14 cellular contexts compared by ENCODE assay signal in genomic region chr15:39236375-39236774, GRCh38.
DNase-seq lines count a peak whose midpoint lies in the region; ATAC-seq and TF ChIP-seq lines count a peak whose summit lies in the region.
"Had no signal": no experiment of that assay in that cellular context is flagged by ENCODE, and none has a peak within 500 bp of the region (broad histone marks: within the 10 kb centered on the region; RNA-seq: fewer than 3 reads in every experiment).

No MANE protein-coding gene starts in this region.

- no peak overlapping the region for H3K4me2 ChIP-seq in PC-9
- no peak overlapping the region for H3K4me2 ChIP-seq in trophoblast cell (ENCODE audit: low read length)

- H3K9me3 Mint-ChIP-seq in HFFc6 (no peaks in the 10 kb centered on the region), endothelial cell (ENCODE audit: unreplicated experiment) (no peaks in the 10 kb centered on the region)
- peaks cover 5% of the 10 kb centered on the region for H3K9me3 Mint-ChIP-seq in activated CD8-positive, alpha-beta T cell treated with anti-CD3 and anti-CD28 coated beads for 36 hours

- no peak overlapping the region for H3K23ac ChIP-seq in trophoblast cell (ENCODE audit: low read length)

- no peak overlapping the region for H3K9ac ChIP-seq in trophoblast cell (ENCODE audit: low read length)

- no peak overlapping the region for H3K4me3 ChIP-seq in PC-9
- no peak overlapping the region for H3K4me3 ChIP-seq in trophoblast cell (ENCODE audit: low read depth, low read length)
- H3K4me3 ChIP-seq: GM12878 had no signal

- H3K9me3 ChIP-seq in PC-9 (ENCODE audit: insufficient read depth, low read depth) (no peaks in the 10 kb centered on the region), trophoblast cell (ENCODE audit: insufficient read depth, low read depth, low read length) (no peaks in the 10 kb centered on the region)
- H3K9me3 ChIP-seq: BE2C had no signal

- no peaks in the 10 kb centered on the region for H3K79me2 ChIP-seq in PC-9 (ENCODE audit: low read depth)
- H3K79me2 ChIP-seq in trophoblast cell (ENCODE audit: control insufficient read depth, insufficient read depth, low read length, poor library complexity), result no peaks in the 10 kb centered on the region

- H3K27ac ChIP-seq in PC-9 (peak overlapping the region; percentile 82; the same call in 1 of the 2 replicates), epithelial cell of prostate (peak overlapping the region; percentile 78), trophoblast cell (ENCODE audit: low read depth, low read length) (no peak overlapping the region)
- H3K27ac ChIP-seq: C4-2B had no signal

- TF ChIP-seq CTCF in HFFc6 (IDR thresholded peaks at IDR 0.05), result no peak
- no peak for TF ChIP-seq CTCF in PC-9 (conservative IDR thresholded peaks at IDR 0.05)
- TF ChIP-seq CTCF in activated CD8-positive, alpha-beta T cell treated with anti-CD3 and anti-CD28 coated beads for 36 hours (IDR thresholded peaks at IDR 0.05), result no peak
- no peak for TF ChIP-seq CTCF in endothelial cell (IDR thresholded peaks at IDR 0.05; ENCODE audit: unreplicated experiment)

- no peaks in the 10 kb centered on the region for H3K9me2 ChIP-seq in PC-9 (ENCODE audit: insufficient read depth)

- peak overlapping the region; percentile 31 for H2BK120ac ChIP-seq in trophoblast cell (ENCODE audit: insufficient read depth, low read length, poor library complexity)

- H3K18ac ChIP-seq in trophoblast cell (ENCODE audit: low read length), result no peak overlapping the region

- H3K4me1 Mint-ChIP-seq in HFFc6 (ENCODE audit: low read depth) (peaks cover 87% of the 10 kb centered on the region), endothelial cell (ENCODE audit: unreplicated experiment) (peaks cover 21% of the 10 kb centered on the region)
- H3K4me1 Mint-ChIP-seq in activated CD8-positive, alpha-beta T cell treated with anti-CD3 and anti-CD28 coated beads for 36 hours (ENCODE audit: low read depth), result no peaks in the 10 kb centered on the region
- H3K4me1 Mint-ChIP-seq: CD4-positive, alpha-beta memory T cell; IgD-negative memory B cell had no signal

- no peak overlapping the region for H4K8ac ChIP-seq in trophoblast cell (ENCODE audit: low read depth, low read length)

- peaks cover 10% of the 10 kb centered on the region; the same call in 1 of the 2 replicates for H3F3A ChIP-seq in PC-9 (ENCODE audit: insufficient read depth, low read depth)

- H3K36me3 Mint-ChIP-seq in HFFc6 (ENCODE audit: low read depth) (peaks cover 22% of the 10 kb centered on the region), endothelial cell (ENCODE audit: low read depth, unreplicated experiment) (no peaks in the 10 kb centered on the region)
- H3K36me3 Mint-ChIP-seq in activated CD8-positive, alpha-beta T cell treated with anti-CD3 and anti-CD28 coated beads for 36 hours (ENCODE audit: low read depth), result no peaks in the 10 kb centered on the region
- H3K36me3 Mint-ChIP-seq: CD4-positive, alpha-beta memory T cell; IgD-negative memory B cell had no signal

- peaks cover 5% of the 10 kb centered on the region for H3K79me1 ChIP-seq in trophoblast cell (ENCODE audit: low read length)

- H3K4me1 ChIP-seq in PC-9 (replicated peaks; ENCODE audit: insufficient read depth), result peaks cover 36% of the 10 kb centered on the region
- peaks cover 7 to 14% of the 10 kb centered on the region in 2 experiments for H3K4me1 ChIP-seq in trophoblast cell (ENCODE audit: control insufficient read depth in 1 of 2, insufficient read depth in 2 of 2, low read length in 2 of 2)

- BruUV-seq in PC-9 (replicated peaks; lab: Mats Ljungman, UMichigan), result no TSS peak

- ATAC-seq in activated CD8-positive, alpha-beta T cell treated with anti-CD3 and anti-CD28 coated beads for 36 hours, result no peak
- ATAC-seq: GM12878 had no signal

- H4K91ac ChIP-seq in trophoblast cell (ENCODE audit: low read depth, low read length), result no peak overlapping the region

- peak overlapping the region; percentile 77 for H2BK12ac ChIP-seq in trophoblast cell (ENCODE audit: low read length)

- no peaks in the 10 kb centered on the region for H3K27me3 ChIP-seq in PC-9 (ENCODE audit: insufficient read depth, low read depth)
- H3K27me3 ChIP-seq in trophoblast cell (ENCODE audit: insufficient read depth, low read length), result no peaks in the 10 kb centered on the region
- H3K27me3 ChIP-seq: BE2C had no signal

- H4K20me1 ChIP-seq in PC-9 (ENCODE audit: insufficient read depth), result no peaks in the 10 kb centered on the region

- H2AFZ ChIP-seq in PC-9 (no peak overlapping the region), trophoblast cell (ENCODE audit: insufficient read depth, low read length, poor library complexity) (no peak overlapping the region)

- POLR2A ChIA-PET in PC-9 (lab: Charles Lee; ENCODE audit: unreplicated experiment), result interaction anchor here (0.6 kb wide), 1 partner anchor 31 kb away, joined by 3 read pairs; no protein-coding TSS in a partner anchor
- POLR2A ChIA-PET in activated CD8-positive, alpha-beta T cell treated with anti-CD3 and anti-CD28 coated beads for 36 hours (lab: Charles Lee), result no interaction called here

- H3K4me3 Mint-ChIP-seq in HFFc6 (no peak overlapping the region), endothelial cell (ENCODE audit: unreplicated experiment) (no peak overlapping the region)
- no peak overlapping the region for H3K4me3 Mint-ChIP-seq in activated CD8-positive, alpha-beta T cell treated with anti-CD3 and anti-CD28 coated beads for 36 hours
- H3K4me3 Mint-ChIP-seq: CD4-positive, alpha-beta memory T cell; H9; IgD-negative memory B cell had no signal

- intact Hi-C loops in PC-9 (cut with micrococcal nuclease; ENCODE audit: unreplicated experiment), result loop anchor here (10.0 kb wide), 1 partner anchor 68 kb away; no protein-coding TSS in a partner anchor
- intact Hi-C loops in activated CD8-positive, alpha-beta T cell treated with anti-CD3 and anti-CD28 coated beads for 36 hours (cut with micrococcal nuclease), result no loop called here

- no peaks in the 10 kb centered on the region for H3K27me3 Mint-ChIP-seq in HFFc6 (ENCODE audit: insufficient read depth)
- H3K27me3 Mint-ChIP-seq in activated CD8-positive, alpha-beta T cell treated with anti-CD3 and anti-CD28 coated beads for 36 hours, result peaks cover 8% of the 10 kb centered on the region
- peaks cover 2% of the 10 kb centered on the region for H3K27me3 Mint-ChIP-seq in endothelial cell (ENCODE audit: unreplicated experiment)
- H3K27me3 Mint-ChIP-seq: IgD-negative memory B cell had no signal

- H3K4ac ChIP-seq in trophoblast cell (ENCODE audit: low read depth, low read length), result no peak overlapping the region

- H3K14ac ChIP-seq in trophoblast cell (ENCODE audit: low read length), result no peak overlapping the region

- DNase-seq in HFFc6 (no peak), PC-9 (no peak), epithelial cell of prostate (ENCODE audit: low read depth, low spot score) (no peak), trophoblast cell (no peak), endothelial cell (ENCODE audit: low spot score) (no peak), HCEC 1CT (no peak)
- no peak for DNase-seq in activated CD8-positive, alpha-beta T cell treated with anti-CD3 and anti-CD28 coated beads for 36 hours
- DNase-seq: BE2C; CD4-positive, alpha-beta memory T cell; DMS79; H9 had no signal

- CTCF ChIA-PET in PC-9 (lab: Charles Lee), result no interaction called here
- CTCF ChIA-PET in activated CD8-positive, alpha-beta T cell treated with anti-CD3 and anti-CD28 coated beads for 36 hours (lab: Charles Lee), result no interaction called here

- H3K27ac Mint-ChIP-seq in HFFc6 (peak overlapping the region; percentile 72), endothelial cell (ENCODE audit: unreplicated experiment) (no peak overlapping the region)
- no peak overlapping the region for H3K27ac Mint-ChIP-seq in activated CD8-positive, alpha-beta T cell treated with anti-CD3 and anti-CD28 coated beads for 36 hours
- H3K27ac Mint-ChIP-seq: CD4-positive, alpha-beta memory T cell; H9; IgD-negative memory B cell had no signal

- no peak overlapping the region for H4K12ac ChIP-seq in trophoblast cell (ENCODE audit: low read depth, low read length)

- H3K36me3 ChIP-seq in PC-9 (ENCODE audit: low read depth) (no peaks in the 10 kb centered on the region), trophoblast cell (ENCODE audit: control insufficient read depth in 1 of 2, insufficient read depth in 2 of 2, low read length in 2 of 2) (no peaks in the 10 kb centered on the region)
- H3K36me3 ChIP-seq: BE2C had no signal

- peak overlapping the region; percentile 19 for H2BK5ac ChIP-seq in trophoblast cell (ENCODE audit: low read depth, low read length, poor library complexity)

- H2AK5ac ChIP-seq in trophoblast cell (ENCODE audit: low read length), result peak overlapping the region; percentile 53
